Comparison of ENCODE assay signal across 22 cellular contexts in genomic region chr2:4670331-4670730, GRCh38.
"Had no signal": no experiment of that assay in that cellular context is flagged by ENCODE, and none has a peak within 500 bp of the region (broad histone marks: within the 10 kb centered on the region; RNA-seq: fewer than 3 reads in every experiment).

No MANE protein-coding gene starts in this region.

- H3K36me3 ChIP-seq: MG63, SJCRH30 had no signal

- H3K27me3 ChIP-seq: MG63, SJCRH30 had no signal

- DNase-seq: IMR-90, Karpas-422, KG1, MG63, NCI-H1092, NCI-H1105 treated with DMSO at 0.1 percent for 48 hours, NCI-H1417 treated with DMSO at 0.1 percent for 48 hours, NCI-H146, NCI-H187, NCI-H2029, NCI-H2081 treated with DMSO at 0.1 percent for 48 hours, NCI-H2171, NCI-H226, NCI-H446, NCI-H510A, NCI-H524 treated with DMSO at 0.1 percent for 48 hours, NCI-H69, NCI-H774, SHP77 treated with DMSO at 0.1 percent for 48 hours, SJCRH30 had no signal

- ATAC-seq: Panc1 had no signal

- H3K4me3 ChIP-seq: MG63, SJCRH30 had no signal

- H3K27ac ChIP-seq: RWPE1, SJCRH30 had no signal

- H3K9me3 ChIP-seq: MG63, SJCRH30 had no signal
